ENCODE assay signal across 8 cellular contexts in genomic region chr14:91511014-91511466, GRCh38. TPM values are rescaled to one million over a fixed set of nuclear protein-coding genes. Genes with fewer than 3 reads are reported as not detected.
DNase-seq lines count a peak whose midpoint lies in the region; ATAC-seq lines count a peak whose summit lies in the region.

No MANE protein-coding gene starts in this region.

- peak overlapping the region; percentile 95 to 99 for H3K27ac Mint-ChIP-seq in activated naive CD4-positive, alpha-beta T cell treated with anti-CD3 and anti-CD28 coated beads, Interleukin-2, amount 50 U/mL, for 72 hours

- H3K36me3 ChIP-seq in iPS-20b (ENCODE audit: insufficient read depth, low read depth, low read length), result peaks cover 13% of the 10 kb centered on the region
- H3K36me3 ChIP-seq in subcutaneous abdominal adipose tissue (ENCODE audit: control insufficient read depth in 5 of 5, insufficient read depth in 5 of 5, low read length in 5 of 5), result peaks cover 0 to 8% (median 0%) of the 10 kb centered on the region in 5 donors

- H3K9ac ChIP-seq in iPS-20b (ENCODE audit: low read depth, low read length), result peak overlapping the region; percentile 85
- H3K9ac ChIP-seq in subcutaneous abdominal adipose tissue (ENCODE audit: low read length in 5 of 5), result peak overlapping the region; percentile 78 to 97 (median 81)

- no peaks in the 10 kb centered on the region for H3K9me3 Mint-ChIP-seq in activated naive CD4-positive, alpha-beta T cell treated with anti-CD3 and anti-CD28 coated beads, Interleukin-2, amount 50 U/mL, for 72 hours

- H3K4me3 ChIP-seq in iPS-20b (ENCODE audit: low read length) (peak overlapping the region; percentile 95), subcutaneous abdominal adipose tissue (ENCODE audit: low read depth in 1 of 5, low read length in 5 of 5) (peak overlapping the region; percentile 73 to 92 (median 90))

- DNase-seq in D341Med (ENCODE audit: low spot score), result peak; percentile 45
- peak; percentile 20 for DNase-seq in HS-5 (ENCODE audit: low read depth)
- DNase-seq in activated naive CD4-positive, alpha-beta T cell treated with anti-CD3 and anti-CD28 coated beads, Interleukin-2, amount 50 U/mL, for 72 hours (ENCODE audit: low spot score in 2 of 2), result no peak
- no peak for DNase-seq in occipital lobe (lab: John Stamatoyannopoulos, UW)

- H3K27me3 ChIP-seq in iPS-20b (ENCODE audit: insufficient read depth, low read length) (no peaks in the 10 kb centered on the region), subcutaneous abdominal adipose tissue (ENCODE audit: control insufficient read depth in 5 of 5, insufficient read depth in 4 of 5, low read length in 5 of 5) (peaks cover 0 to 3% (median 0%) of the 10 kb centered on the region in 5 donors)

- H3K27ac ChIP-seq in iPS-20b (ENCODE audit: low read length) (peak overlapping the region; percentile 36), subcutaneous abdominal adipose tissue (ENCODE audit: low read depth, low read length) (peak overlapping the region; percentile 95)

- no peak for ATAC-seq in activated naive CD4-positive, alpha-beta T cell treated with anti-CD3 and anti-CD28 coated beads, Interleukin-2, amount 50 U/mL, for 72 hours
- ATAC-seq in HG02884 (IDR thresholded peaks at IDR 0.05; ENCODE audit: unreplicated experiment) (no peak), HG03025 (IDR thresholded peaks at IDR 0.05; ENCODE audit: low FRiP score, unreplicated experiment) (no peak)

- H3K36me3 Mint-ChIP-seq in activated naive CD4-positive, alpha-beta T cell treated with anti-CD3 and anti-CD28 coated beads, Interleukin-2, amount 50 U/mL, for 72 hours, result peaks cover 19 to 30% of the 10 kb centered on the region in 2 donors

- H3K4me1 ChIP-seq in iPS-20b (ENCODE audit: insufficient read depth, low read length) (no peaks in the 10 kb centered on the region), subcutaneous abdominal adipose tissue (ENCODE audit: control insufficient read depth in 5 of 5, insufficient read depth in 5 of 5, low read length in 5 of 5) (peaks cover 8 to 35% (median 28%) of the 10 kb centered on the region in 5 donors)

- H3K9me3 ChIP-seq in iPS-20b (ENCODE audit: insufficient read depth, low read depth, low read length) (no peaks in the 10 kb centered on the region), subcutaneous abdominal adipose tissue (ENCODE audit: control insufficient read depth in 5 of 5, low read length in 5 of 5) (no peaks in the 10 kb centered on the region)

RNA-seq across cellular contexts. Expression of gene PPP4R3A, which starts 0.9 kb away (rescaled TPM):
- total RNA-seq in activated naive CD4-positive, alpha-beta T cell treated with anti-CD3 and anti-CD28 coated beads, Interleukin-2, amount 50 U/mL, for 72 hours, result 100 to 1,000 TPM; 103 to 138 TPM
- 142 TPM for total RNA-seq in occipital lobe

Comparison
In these comparisons a context has a peak if more than half of its experiments do, and no peak if none do; other contexts are left out.
1. DNase-seq: peak in D341Med (single experiment) and HS-5 (single experiment); none in activated naive CD4-positive, alpha-beta T cell treated with anti-CD3 and anti-CD28 coated beads, Interleukin-2, amount 50 U/mL, for 72 hours (0 of 2) and occipital lobe (single experiment).